In genomic region chr1:229218612-229219025, GRCh38 we compare ENCODE assay signal across 16 cellular contexts. TPM values are rescaled to one million over a fixed set of nuclear protein-coding genes. Genes with fewer than 3 reads are reported as not detected.
DNase-seq lines count a peak whose midpoint lies in the region; ATAC-seq, FAIRE-seq and TF ChIP-seq lines count a peak whose summit lies in the region.
"Had no signal": no experiment of that assay in that cellular context is flagged by ENCODE, and none has a peak within 500 bp of the region (broad histone marks: within the 10 kb centered on the region; RNA-seq: fewer than 3 reads in every experiment).

No MANE protein-coding gene starts in this region.

- H3K9me3 ChIP-seq in HepG2 (ENCODE audit: low read length) (no peaks in the 10 kb centered on the region), right lobe of liver (no peaks in the 10 kb centered on the region), heart right ventricle (no peaks in the 10 kb centered on the region)

- intact Hi-C loops in HepG2 (cut with micrococcal nuclease; ENCODE audit: unreplicated experiment) = no loop called here
- intact Hi-C loops in right lobe of liver (cut with DNase I) = no loop called here
- intact Hi-C loops in heart right ventricle (cut with DNase I) = no loop called here

- POLR2A ChIA-PET in HepG2 (lab: Yijun Ruan, JAX) = interaction anchor here (0.8 to 1.1 kb wide), 2 partner anchors 15 to 88 kb away, joined by 3 to 4 read pairs; no protein-coding TSS in a partner anchor

- no peak for TF ChIP-seq RAD21 in HepG2 (CRISPR knock-in tag; IDR thresholded peaks at IDR 0.05)

- H3K36me3 Mint-ChIP-seq in mesothelial cell of epicardium = no peaks in the 10 kb centered on the region

- H3K27me3 ChIP-seq in HepG2 (ENCODE audit: control insufficient read depth in 1 of 2, insufficient read depth in 2 of 2, low read length in 2 of 2) (no peaks in the 10 kb centered on the region), right lobe of liver (no peaks in the 10 kb centered on the region), heart right ventricle (no peaks in the 10 kb centered on the region)

- no peak for TF ChIP-seq CTCF in HepG2 (CRISPR knock-in tag; IDR thresholded peaks at IDR 0.05)
- no peak for TF ChIP-seq CTCF in right lobe of liver (IDR thresholded peaks at IDR 0.05)
- TF ChIP-seq CTCF in VCaP (conservative IDR thresholded peaks at IDR 0.05) = no peak
- TF ChIP-seq CTCF in mesothelial cell of epicardium (IDR thresholded peaks at IDR 0.05; ENCODE audit: unreplicated experiment) = no peak
- TF ChIP-seq CTCF in heart right ventricle (IDR thresholded peaks at IDR 0.05) = no peak

- DNase-seq in HepG2 (ENCODE audit: low spot score) = no peak
- DNase-seq in right lobe of liver = no peak
- DNase-seq in mesothelial cell of epicardium (ENCODE audit: low spot score in 2 of 2, unreplicated experiment in 2 of 2) = no peak
- no peak for DNase-seq in inferior parietal cortex (ENCODE audit: extremely low spot score)
- DNase-seq in RKO (ENCODE audit: low spot score) = no peak
- no peak for DNase-seq in heart right ventricle
- DNase-seq: C1 segment of cervical spinal cord; Calu3; CD4-positive, alpha-beta T cell; DMS79; GOT3; H9 had no signal

- in situ Hi-C loops in HepG2 (cut with HindIII; ENCODE audit: extremely low pct_ligation_motif_present, low pct_unique_long_range_greater_than_20kb) = no loop called here

- WGBS in HepG2 (ENCODE audit: low lambda C conversion rate) = 6% methylated on average over 1 of the region's 1 CpG
- WGBS in right lobe of liver (ENCODE audit: insufficient coverage, low coverage, low lambda C conversion rate, missing lambda C conversion rate) = 32% methylated on average over 1 of the region's 1 CpG
- 52 to 61% methylated on average over 1 of the region's 1 CpG for WGBS in heart right ventricle, 2 donors

- H3K27ac ChIP-seq in HepG2 (ENCODE audit: extremely low read length, insufficient read depth, low read length) (peak overlapping the region; percentile 35), right lobe of liver (no peak overlapping the region), VCaP (peak overlapping the region; percentile 11; the same call in 1 of the 2 replicates), heart right ventricle (no peak overlapping the region)

- no peaks in the 10 kb centered on the region for H3K9me3 Mint-ChIP-seq in mesothelial cell of epicardium
- H3K9me3 Mint-ChIP-seq: CD4-positive, alpha-beta T cell; H9 had no signal

- CTCF ChIA-PET in HepG2 (lab: Yijun Ruan, JAX; ENCODE audit: low intra/inter-chr PET ratio, low total read pairs) = no interaction called here

- peak overlapping the region; percentile 57 for H2AFZ ChIP-seq in HepG2 (ENCODE audit: low read length)

- no peaks in the 10 kb centered on the region for H3K79me2 ChIP-seq in HepG2 (ENCODE audit: insufficient read depth, low read length)

- H4K20me1 ChIP-seq in HepG2 (ENCODE audit: insufficient read depth, low read length) = no peaks in the 10 kb centered on the region

- H3K4me1 ChIP-seq in HepG2 (ENCODE audit: insufficient read depth, low read length) = peaks cover 71% of the 10 kb centered on the region
- peaks cover 0 to 28% (median 7%) of the 10 kb centered on the region in 4 donors for H3K4me1 ChIP-seq in right lobe of liver
- H3K4me1 ChIP-seq in heart right ventricle = peaks cover 0 to 12% (median 8%) of the 10 kb centered on the region in 9 donors

- H3K4me3 Mint-ChIP-seq in mesothelial cell of epicardium = no peak overlapping the region
- H3K4me3 Mint-ChIP-seq: B cell; CD4-positive, alpha-beta T cell; H9 had no signal

- H3K4me3 ChIP-seq in HepG2 (replicated peaks in 1 of 3; ENCODE audit: insufficient read depth in 1 of 3, low read depth in 2 of 3, low read length in 3 of 3) (no peak overlapping the region; a peak in 1 of 6 replicates), right lobe of liver (no peak overlapping the region), heart right ventricle (no peak overlapping the region)
- H3K4me3 ChIP-seq: GM12878 had no signal

- ATAC-seq in HepG2 (no peak), right lobe of liver (no peak), heart right ventricle (no peak)
- ATAC-seq: GM12878 had no signal

- no peak for TF ChIP-seq EP300 in HepG2 (IDR thresholded peaks at IDR 0.05; ENCODE audit: low read depth in 2 of 2, low read length in 2 of 2)
- no peak for TF ChIP-seq EP300 in HepG2 (CRISPR knock-in tag; IDR thresholded peaks at IDR 0.05; ENCODE audit: borderline replicate concordance)

- no TSS peak for BruUV-seq in HepG2 (replicated peaks; lab: Mats Ljungman, UMichigan)

- FAIRE-seq in HepG2 (lab: Jason Lieb, UNC) = no peak
- FAIRE-seq: GM12878, HTR-8/SVneo had no signal

- H3K27ac Mint-ChIP-seq in mesothelial cell of epicardium = peak overlapping the region; percentile 62
- H3K27ac Mint-ChIP-seq: B cell; CD4-positive, alpha-beta T cell; H9 had no signal

- H3K4me1 Mint-ChIP-seq in mesothelial cell of epicardium = peaks cover 14% of the 10 kb centered on the region
- H3K4me1 Mint-ChIP-seq: B cell had no signal

- H3K36me3 ChIP-seq in HepG2 (replicated peaks in 1 of 2; ENCODE audit: control insufficient read depth in 1 of 2, insufficient read depth in 2 of 2, low read length in 2 of 2) (no peaks in the 10 kb centered on the region), right lobe of liver (no peaks in the 10 kb centered on the region), heart right ventricle (no peaks in the 10 kb centered on the region)

- peak overlapping the region; percentile 56; the same call in 1 of the 2 replicates for H3K9ac ChIP-seq in HepG2 (ENCODE audit: insufficient read depth, low read depth, low read length)

- H3K27me3 Mint-ChIP-seq in mesothelial cell of epicardium (ENCODE audit: low read depth) = no peaks in the 10 kb centered on the region
- H3K27me3 Mint-ChIP-seq: B cell; CD4-positive, alpha-beta T cell had no signal

- peak overlapping the region; percentile 57 for H3K4me2 ChIP-seq in HepG2 (ENCODE audit: low read depth, low read length)

- TF ChIP-seq POLR2A in HepG2 (IDR thresholded peaks at IDR 0.05; ENCODE audit: insufficient read depth in 1 of 2, low read depth in 2 of 2, low read length in 2 of 2) = no peak
- no peak for TF ChIP-seq POLR2A in right lobe of liver (IDR thresholded peaks at IDR 0.05)

TF ChIP-seq in HepG2, 621 proteins besides CTCF, POLR2A, EP300 and RAD21 (continues in another document):
- TF ChIP-seq ZFP91 (CRISPR knock-in tag; IDR thresholded peaks at IDR 0.05; ENCODE audit: borderline replicate concordance) = no peak
- TF ChIP-seq CBX5 (CRISPR knock-in tag; IDR thresholded peaks at IDR 0.05; ENCODE audit: borderline replicate concordance) = no peak
- no peak for TF ChIP-seq MXD3 (CRISPR knock-in tag; IDR thresholded peaks at IDR 0.05)
- no peak for TF ChIP-seq ZNF781 (CRISPR knock-in tag; IDR thresholded peaks at IDR 0.05; ENCODE audit: borderline replicate concordance, not compliant biosample characterization)

RNA-seq across cellular contexts. Expression of gene RAB4A, which starts 52.3 kb away (rescaled TPM):
- total RNA-seq in HepG2 (2016; rRNA removed; fragmentation: Illumina TruSeq; extraction: Trizol) = 76.6 and 80.1 TPM in 2 replicates
- 135 and 139 TPM in 2 replicates for total RNA-seq in HepG2 (2016; cell fraction: cytosol; rRNA removed; fragmentation: Illumina TruSeq; extraction: Trizol; ENCODE audit: low read depth)
- total RNA-seq in HepG2 (2016; cell fraction: insoluble cytoplasmic fraction; rRNA removed; fragmentation: Illumina TruSeq; extraction: Trizol) = 71.2 and 81.9 TPM in 2 replicates
- 213 and 217 TPM in 2 replicates for total RNA-seq in HepG2 (2016; cell fraction: membrane; rRNA removed; fragmentation: Illumina TruSeq; extraction: Trizol)
- 41.7 and 48.3 TPM in 2 replicates for total RNA-seq in HepG2 (2016; cell fraction: nucleus; rRNA removed; fragmentation: Illumina TruSeq; extraction: Trizol)
- polyA plus RNA-seq in HepG2 (2011; rRNA removed) = 41.6 and 56.0 TPM in 2 replicates
- 53.2 and 57.4 TPM in 2 replicates for polyA plus RNA-seq in HepG2 (2011; cell fraction: cytosol; rRNA removed)
- polyA plus RNA-seq in HepG2 (2011; cell fraction: nucleus; rRNA removed) = 15.9 and 18.4 TPM in 2 replicates
- polyA plus RNA-seq in HepG2 (2012) = 71.3 and 87.6 TPM in 2 replicates
- polyA plus RNA-seq in HepG2 (2016; cell fraction: cytosol; fragmentation: Illumina TruSeq; extraction: Trizol; ENCODE audit: low read depth) = 296 and 305 TPM in 2 replicates
- 113 and 114 TPM in 2 replicates for polyA plus RNA-seq in HepG2 (2016; cell fraction: insoluble cytoplasmic fraction; fragmentation: Illumina TruSeq; extraction: Trizol; ENCODE audit: low read depth)
- 280 and 289 TPM in 2 replicates for polyA plus RNA-seq in HepG2 (2016; cell fraction: membrane; fragmentation: Illumina TruSeq; extraction: Trizol; ENCODE audit: low read depth)
- 77.5 and 84.8 TPM in 2 replicates for polyA plus RNA-seq in HepG2 (2016; cell fraction: nucleus; fragmentation: Illumina TruSeq; extraction: Trizol; ENCODE audit: insufficient read depth, low read depth)
- polyA minus RNA-seq in HepG2 (2011; rRNA and poly(A)+ RNA removed; ENCODE audit: low replicate concordance) = 3.1 and 9.3 TPM in 2 replicates
- 17.1 and 18.2 TPM in 2 replicates for polyA minus RNA-seq in HepG2 (2011; cell fraction: cytosol; rRNA and poly(A)+ RNA removed)
- polyA minus RNA-seq in HepG2 (2011; cell fraction: nucleus; rRNA and poly(A)+ RNA removed) = 41.3 and 46.1 TPM in 2 replicates
- total RNA-seq in right lobe of liver = 10 to 100 TPM; 23.3 to 66.4 (median 50.0) TPM
- total RNA-seq in mesothelial cell of epicardium = 58.7 to 66.5 TPM (median 59.8 TPM) in 3 replicates
- 100 to 1,000 TPM in 9 of 10 donors, 10 to 100 TPM in 1; 94.8 to 131 (median 116) TPM for total RNA-seq in heart right ventricle
- 10 to 100 TPM; 15.7 to 57.1 TPM for polyA plus RNA-seq in heart right ventricle

Comparison
In these comparisons a context has a peak if more than half of its experiments do, and no peak if none do; other contexts are left out.
1. H3K27ac ChIP-seq: peak in HepG2 (single experiment) and VCaP (single experiment); none in right lobe of liver (0 of 3) and heart right ventricle (0 of 10).